Comparison of ENCODE assay signal across 25 cellular contexts in the genomic region with DNA sequence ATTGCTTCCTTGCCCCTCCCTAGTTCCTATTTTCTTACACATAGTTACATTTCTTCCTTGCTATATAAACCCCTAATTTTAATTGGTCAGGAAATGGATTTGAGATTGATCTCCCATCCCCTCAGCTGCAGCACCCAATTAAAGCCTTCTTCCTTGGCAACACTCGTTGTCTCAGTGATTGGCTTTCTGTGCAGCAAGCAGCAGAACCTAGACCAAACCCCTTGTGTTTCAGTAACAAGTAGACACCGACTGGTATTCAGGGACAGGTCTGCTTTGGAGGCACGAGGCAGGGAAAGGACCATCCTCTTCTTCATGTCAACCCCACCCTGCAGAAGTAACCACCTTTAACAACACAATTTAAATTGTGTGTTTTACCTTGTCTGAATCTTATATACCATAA.
"Had no signal": no experiment of that assay in that cellular context is flagged by ENCODE, and none has a peak within 500 bp of the region (broad histone marks: within the 10 kb centered on the region; RNA-seq: fewer than 3 reads in every experiment).

No MANE protein-coding gene starts in this region.

- H3K36me3 ChIP-seq: neural progenitor cell, pancreas, prostate gland, right atrium auricular region, suprapubic skin, tibial artery, transverse colon, upper lobe of right lung, uterus had no signal

- H3K4me2 ChIP-seq: neural progenitor cell had no signal

- H3K27ac ChIP-seq: neural progenitor cell, pancreas, prostate gland, right atrium auricular region, suprapubic skin, testis, tibial artery, upper lobe of right lung, uterus had no signal

- H3K9me3 ChIP-seq: pancreas, prostate gland, testis, upper lobe of right lung had no signal

- H3K4me1 ChIP-seq: pancreas, prostate gland, right atrium auricular region, suprapubic skin, testis, tibial artery, upper lobe of right lung, uterus had no signal

- ATAC-seq: naive thymus-derived CD4-positive, alpha-beta T cell; natural killer cell; pancreas; sciatic nerve; stimulated activated memory B cell treated with anti-CD40 and anti-IgM and Interleukin-4, amounts not matched to agents 10 μg/mL and 1 μg/mL and 100 μg/mL, for 72 hours; stimulated activated naive CD8-positive, alpha-beta T cell treated with anti-CD3 and anti-CD28 coated beads, Interleukin-15, amount 100 ng/mL, for 72 hours; stimulated activated naive CD8-positive, alpha-beta T cell treated with anti-CD3 and anti-CD28 coated beads, Interleukin-15, Interleukin-2, amounts not matched to agents 100 U/mL and 50 U/mL, for 24 hours; upper lobe of right lung had no signal

- H3K4me3 ChIP-seq: neural progenitor cell, pancreas, prostate gland, right atrium auricular region, suprapubic skin, testis, tibial artery, transverse colon, upper lobe of right lung, uterus had no signal

- H3K9ac ChIP-seq: neural progenitor cell had no signal

- H2AFZ ChIP-seq: neural progenitor cell had no signal

- DNase-seq: naive thymus-derived CD4-positive, alpha-beta T cell; natural killer cell; occipital lobe; pancreas; retina; small intestine; stimulated activated CD4-positive, alpha-beta T cell treated with anti-CD3 and anti-CD28 coated beads, Interleukin-1b, Interleukin-23, amount 100 ng/mL, for 48 hours; stimulated activated CD4-positive, alpha-beta T cell treated with anti-CD3 and anti-CD28 coated beads, Interleukin-4, amount 100 ng/mL, for 1 hour; stimulated activated CD4-positive, alpha-beta T cell treated with anti-CD3 and anti-CD28 coated beads, Interleukin-4, amount 100 ng/mL, for 4 hours; stimulated activated CD8-positive, alpha-beta memory T cell treated with anti-CD3 and anti-CD28 coated beads, Interleukin-4, amount 100 ng/mL, for 48 hours; stimulated activated naive CD4-positive, alpha-beta T cell; stimulated activated naive CD8-positive, alpha-beta T cell treated with anti-CD3 and anti-CD28 coated beads, Interleukin-15, amount 100 ng/mL, for 72 hours; stimulated activated naive CD8-positive, alpha-beta T cell treated with anti-CD3 and anti-CD28 coated beads, Interleukin-15, Interleukin-2, amounts not matched to agents 100 U/mL and 50 U/mL, for 24 hours; substantia nigra; testis; tibial artery; transverse colon; upper lobe of right lung; uterus had no signal

- H3K27me3 ChIP-seq: neural progenitor cell, pancreas, right atrium auricular region, suprapubic skin, testis, tibial artery, transverse colon, upper lobe of right lung, uterus had no signal

- FAIRE-seq: pancreas, small intestine had no signal
